Comparison of ENCODE assay signal across 8 cellular contexts in genomic region chr6:136163260-136163659, GRCh38.
"Had no signal": no experiment of that assay in that cellular context is flagged by ENCODE, and none has a peak within 500 bp of the region (broad histone marks: within the 10 kb centered on the region; RNA-seq: fewer than 3 reads in every experiment).

No MANE protein-coding gene starts in this region.

- DNase-seq: GDM1, GF-D8 had no signal

- FAIRE-seq: G401.6, GM12878, GM12891, GM12892, GM18507, GM19239 had no signal

- ATAC-seq: GM12878 had no signal

- H3K4me3 ChIP-seq: GM12878 had no signal
